ENCODE assay signal across 1 cellular context in the genomic region with DNA sequence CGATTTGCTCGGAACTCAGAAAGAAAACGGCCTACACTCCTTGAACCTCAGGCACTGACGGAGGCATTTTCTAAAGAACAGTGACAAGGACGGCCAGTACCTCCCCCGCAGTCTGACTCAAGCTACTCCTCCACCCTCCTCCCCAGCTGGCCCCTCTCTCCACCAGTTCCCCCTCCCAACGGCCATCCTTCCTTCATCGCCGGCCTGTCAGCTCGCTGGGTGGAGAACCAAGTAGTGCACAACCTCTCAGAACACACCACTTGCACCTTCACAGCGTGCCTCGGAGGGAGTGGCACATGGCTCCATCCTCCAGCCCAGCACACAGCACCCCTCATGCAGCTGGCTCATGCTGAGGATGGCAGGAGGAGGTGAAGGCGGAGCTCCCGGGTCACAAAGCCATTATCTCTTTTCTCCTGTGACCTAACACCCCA.
A peak's percentile ranks its signal among the peaks of the same experiment; 100 is the strongest.
TF ChIP-seq lines count a peak whose summit lies in the region.

No MANE protein-coding gene starts in this region.

TF ChIP-seq in K562, 482 proteins besides CTCF, POLR2A, EP300 and RAD21 (continues in another document):
- TF ChIP-seq RBM22 (IDR thresholded peaks at IDR 0.05; ENCODE audit: low read depth, low read length, poor library complexity, severe bottlenecking) (no peak), MAFK (IDR thresholded peaks at IDR 0.05; ENCODE audit: low read length) (no peak), KLF16 (IDR thresholded peaks at IDR 0.05) (peak; percentile 78), ZKSCAN3 (CRISPR knock-in tag; IDR thresholded peaks at IDR 0.05) (no peak), GATAD2B (IDR thresholded peaks at IDR 0.05; ENCODE audit: borderline replicate concordance) (no peak), ELF2 (CRISPR knock-in tag; IDR thresholded peaks at IDR 0.05) (no peak), ELF1 (tag; IDR thresholded peaks at IDR 0.05) (no peak), FOXP1 (CRISPR knock-in tag; IDR thresholded peaks at IDR 0.05) (no peak), E2F3 (CRISPR knock-in tag; IDR thresholded peaks at IDR 0.05) (0 out of 2 replicates have a peak, but pooled peaks have one; percentile 34), CEBPG (CRISPR knock-in tag; IDR thresholded peaks at IDR 0.05) (no peak), CEBPG (tag; conservative IDR thresholded peaks at IDR 0.05 in 1 of 2, IDR thresholded peaks at IDR 0.05 in 1 of 2) (no peak), BRF1 (IDR thresholded peaks at IDR 0.05; ENCODE audit: borderline replicate concordance, extremely low read depth, insufficient read length) (no peak), RAD51 (IDR thresholded peaks at IDR 0.05; ENCODE audit: borderline replicate concordance, low read depth) (no peak), PCBP2 (IDR thresholded peaks at IDR 0.05; ENCODE audit: low read depth, low read length, poor library complexity, severe bottlenecking) (no peak), SMARCC2 (IDR thresholded peaks at IDR 0.05; ENCODE audit: low read depth) (peak; percentile 80), CEBPB (tag; IDR thresholded peaks at IDR 0.05) (no peak), CREB1 (IDR thresholded peaks at IDR 0.05) (0 out of 2 replicates have a peak, but pooled peaks have one; percentile 10), CREB1 (CRISPR knock-in tag; IDR thresholded peaks at IDR 0.05) (no peak), FOXM1 (IDR thresholded peaks at IDR 0.05; ENCODE audit: low read depth) (no peak), FOXM1 (CRISPR knock-in tag; IDR thresholded peaks at IDR 0.05; ENCODE audit: low read depth) (no peak), ILK (tag; IDR thresholded peaks at IDR 0.05; ENCODE audit: borderline replicate concordance, low read depth) (no peak), HCFC1 (IDR thresholded peaks at IDR 0.05; ENCODE audit: low read depth, low read length) (no peak), DACH1 (IDR thresholded peaks at IDR 0.05; ENCODE audit: partially characterized antibody) (peak; percentile 82), CREBBP (IDR thresholded peaks at IDR 0.05; ENCODE audit: low read depth, low read length) (no peak), CHD2 (IDR thresholded peaks at IDR 0.05; ENCODE audit: low read depth, low read length) (no peak), GATA2 (CRISPR knock-in tag; IDR thresholded peaks at IDR 0.05) (no peak), TCFL5 (CRISPR knock-in tag; conservative IDR thresholded peaks at IDR 0.05) (no peak), ASH1L (IDR thresholded peaks at IDR 0.05; ENCODE audit: borderline replicate concordance, low read depth, partially characterized antibody) (no peak), CHD1 (IDR thresholded peaks at IDR 0.05; ENCODE audit: low read length) (no peak), TCF3 (CRISPR knock-in tag; IDR thresholded peaks at IDR 0.05) (0 out of 2 replicates have a peak, but pooled peaks have one; percentile 15), ESRRA (IDR thresholded peaks at IDR 0.05; ENCODE audit: borderline replicate concordance, low read depth) (no peak), ZNF699 (CRISPR knock-in tag; IDR thresholded peaks at IDR 0.05; ENCODE audit: insufficient replicate concordance) (no peak), NR2C2 (CRISPR knock-in tag; IDR thresholded peaks at IDR 0.05) (peak; percentile 73; the same call in 1 of the 2 replicates), NR2C2 (tag; IDR thresholded peaks at IDR 0.05) (peak; percentile 84), MECOM (CRISPR knock-in tag; IDR thresholded peaks at IDR 0.05) (peak; percentile 63; the same call in 1 of the 2 replicates), HDAC2 (IDR thresholded peaks at IDR 0.05) (peak; percentile 80), PPARD (CRISPR knock-in tag; IDR thresholded peaks at IDR 0.05) (no peak), ZBTB7A (IDR thresholded peaks at IDR 0.05; ENCODE audit: borderline replicate concordance, control insufficient read depth, low read depth, low read length) (peak; percentile 81; the same call in 1 of the 2 replicates), CCNT2 (IDR thresholded peaks at IDR 0.05; ENCODE audit: borderline replicate concordance, extremely low read depth, insufficient read length, low read depth, low read length) (peak; percentile 30), FOXJ2 (tag; IDR thresholded peaks at IDR 0.05) (no peak), SIN3A (IDR thresholded peaks at IDR 0.05; ENCODE audit: borderline replicate concordance in 2 of 2, control insufficient read depth in 1 of 2, low read depth in 2 of 2, low read length in 2 of 2) (0 out of 4 replicates have a peak, but pooled peaks of 1 of the 2 experiments have one; percentile 11)
- TF ChIP-seq, protein P1, sequence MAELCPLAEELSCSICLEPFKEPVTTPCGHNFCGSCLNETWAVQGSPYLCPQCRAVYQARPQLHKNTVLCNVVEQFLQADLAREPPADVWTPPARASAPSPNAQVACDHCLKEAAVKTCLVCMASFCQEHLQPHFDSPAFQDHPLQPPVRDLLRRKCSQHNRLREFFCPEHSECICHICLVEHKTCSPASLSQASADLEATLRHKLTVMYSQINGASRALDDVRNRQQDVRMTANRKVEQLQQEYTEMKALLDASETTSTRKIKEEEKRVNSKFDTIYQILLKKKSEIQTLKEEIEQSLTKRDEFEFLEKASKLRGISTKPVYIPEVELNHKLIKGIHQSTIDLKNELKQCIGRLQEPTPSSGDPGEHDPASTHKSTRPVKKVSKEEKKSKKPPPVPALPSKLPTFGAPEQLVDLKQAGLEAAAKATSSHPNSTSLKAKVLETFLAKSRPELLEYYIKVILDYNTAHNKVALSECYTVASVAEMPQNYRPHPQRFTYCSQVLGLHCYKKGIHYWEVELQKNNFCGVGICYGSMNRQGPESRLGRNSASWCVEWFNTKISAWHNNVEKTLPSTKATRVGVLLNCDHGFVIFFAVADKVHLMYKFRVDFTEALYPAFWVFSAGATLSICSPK (IDR thresholded peaks at IDR 0.05; ENCODE audit: borderline replicate concordance) = no peak
- TF ChIP-seq, protein P2, sequence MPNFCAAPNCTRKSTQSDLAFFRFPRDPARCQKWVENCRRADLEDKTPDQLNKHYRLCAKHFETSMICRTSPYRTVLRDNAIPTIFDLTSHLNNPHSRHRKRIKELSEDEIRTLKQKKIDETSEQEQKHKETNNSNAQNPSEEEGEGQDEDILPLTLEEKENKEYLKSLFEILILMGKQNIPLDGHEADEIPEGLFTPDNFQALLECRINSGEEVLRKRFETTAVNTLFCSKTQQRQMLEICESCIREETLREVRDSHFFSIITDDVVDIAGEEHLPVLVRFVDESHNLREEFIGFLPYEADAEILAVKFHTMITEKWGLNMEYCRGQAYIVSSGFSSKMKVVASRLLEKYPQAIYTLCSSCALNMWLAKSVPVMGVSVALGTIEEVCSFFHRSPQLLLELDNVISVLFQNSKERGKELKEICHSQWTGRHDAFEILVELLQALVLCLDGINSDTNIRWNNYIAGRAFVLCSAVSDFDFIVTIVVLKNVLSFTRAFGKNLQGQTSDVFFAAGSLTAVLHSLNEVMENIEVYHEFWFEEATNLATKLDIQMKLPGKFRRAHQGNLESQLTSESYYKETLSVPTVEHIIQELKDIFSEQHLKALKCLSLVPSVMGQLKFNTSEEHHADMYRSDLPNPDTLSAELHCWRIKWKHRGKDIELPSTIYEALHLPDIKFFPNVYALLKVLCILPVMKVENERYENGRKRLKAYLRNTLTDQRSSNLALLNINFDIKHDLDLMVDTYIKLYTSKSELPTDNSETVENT (CRISPR knock-in tag; IDR thresholded peaks at IDR 0.05) = no peak
- TF ChIP-seq, protein P3, sequence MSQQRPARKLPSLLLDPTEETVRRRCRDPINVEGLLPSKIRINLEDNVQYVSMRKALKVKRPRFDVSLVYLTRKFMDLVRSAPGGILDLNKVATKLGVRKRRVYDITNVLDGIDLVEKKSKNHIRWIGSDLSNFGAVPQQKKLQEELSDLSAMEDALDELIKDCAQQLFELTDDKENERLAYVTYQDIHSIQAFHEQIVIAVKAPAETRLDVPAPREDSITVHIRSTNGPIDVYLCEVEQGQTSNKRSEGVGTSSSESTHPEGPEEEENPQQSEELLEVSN (IDR thresholded peaks at IDR 0.05; ENCODE audit: borderline replicate concordance in 1 of 2, extremely low read depth in 1 of 2, insufficient read depth in 1 of 2, insufficient read length in 1 of 2, low read depth in 1 of 2, low read length in 1 of 2, poor library complexity in 1 of 2, severe bottlenecking in 1 of 2) = peak in 1 of 2 experiments; percentile 40
- TF ChIP-seq, protein P4, sequence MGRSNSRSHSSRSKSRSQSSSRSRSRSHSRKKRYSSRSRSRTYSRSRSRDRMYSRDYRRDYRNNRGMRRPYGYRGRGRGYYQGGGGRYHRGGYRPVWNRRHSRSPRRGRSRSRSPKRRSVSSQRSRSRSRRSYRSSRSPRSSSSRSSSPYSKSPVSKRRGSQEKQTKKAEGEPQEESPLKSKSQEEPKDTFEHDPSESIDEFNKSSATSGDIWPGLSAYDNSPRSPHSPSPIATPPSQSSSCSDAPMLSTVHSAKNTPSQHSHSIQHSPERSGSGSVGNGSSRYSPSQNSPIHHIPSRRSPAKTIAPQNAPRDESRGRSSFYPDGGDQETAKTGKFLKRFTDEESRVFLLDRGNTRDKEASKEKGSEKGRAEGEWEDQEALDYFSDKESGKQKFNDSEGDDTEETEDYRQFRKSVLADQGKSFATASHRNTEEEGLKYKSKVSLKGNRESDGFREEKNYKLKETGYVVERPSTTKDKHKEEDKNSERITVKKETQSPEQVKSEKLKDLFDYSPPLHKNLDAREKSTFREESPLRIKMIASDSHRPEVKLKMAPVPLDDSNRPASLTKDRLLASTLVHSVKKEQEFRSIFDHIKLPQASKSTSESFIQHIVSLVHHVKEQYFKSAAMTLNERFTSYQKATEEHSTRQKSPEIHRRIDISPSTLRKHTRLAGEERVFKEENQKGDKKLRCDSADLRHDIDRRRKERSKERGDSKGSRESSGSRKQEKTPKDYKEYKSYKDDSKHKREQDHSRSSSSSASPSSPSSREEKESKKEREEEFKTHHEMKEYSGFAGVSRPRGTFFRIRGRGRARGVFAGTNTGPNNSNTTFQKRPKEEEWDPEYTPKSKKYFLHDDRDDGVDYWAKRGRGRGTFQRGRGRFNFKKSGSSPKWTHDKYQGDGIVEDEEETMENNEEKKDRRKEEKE (IDR thresholded peaks at IDR 0.05; ENCODE audit: borderline replicate concordance in 1 of 2, control insufficient read depth in 1 of 2, low read depth in 2 of 2, low read length in 1 of 2) = no peak
- TF ChIP-seq, protein P5, sequence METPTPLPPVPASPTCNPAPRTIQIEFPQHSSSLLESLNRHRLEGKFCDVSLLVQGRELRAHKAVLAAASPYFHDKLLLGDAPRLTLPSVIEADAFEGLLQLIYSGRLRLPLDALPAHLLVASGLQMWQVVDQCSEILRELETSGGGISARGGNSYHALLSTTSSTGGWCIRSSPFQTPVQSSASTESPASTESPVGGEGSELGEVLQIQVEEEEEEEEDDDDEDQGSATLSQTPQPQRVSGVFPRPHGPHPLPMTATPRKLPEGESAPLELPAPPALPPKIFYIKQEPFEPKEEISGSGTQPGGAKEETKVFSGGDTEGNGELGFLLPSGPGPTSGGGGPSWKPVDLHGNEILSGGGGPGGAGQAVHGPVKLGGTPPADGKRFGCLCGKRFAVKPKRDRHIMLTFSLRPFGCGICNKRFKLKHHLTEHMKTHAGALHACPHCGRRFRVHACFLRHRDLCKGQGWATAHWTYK (CRISPR knock-in tag; IDR thresholded peaks at IDR 0.05) = peak; percentile 26; the same call in 1 of the 2 replicates
- TF ChIP-seq, protein P6, sequence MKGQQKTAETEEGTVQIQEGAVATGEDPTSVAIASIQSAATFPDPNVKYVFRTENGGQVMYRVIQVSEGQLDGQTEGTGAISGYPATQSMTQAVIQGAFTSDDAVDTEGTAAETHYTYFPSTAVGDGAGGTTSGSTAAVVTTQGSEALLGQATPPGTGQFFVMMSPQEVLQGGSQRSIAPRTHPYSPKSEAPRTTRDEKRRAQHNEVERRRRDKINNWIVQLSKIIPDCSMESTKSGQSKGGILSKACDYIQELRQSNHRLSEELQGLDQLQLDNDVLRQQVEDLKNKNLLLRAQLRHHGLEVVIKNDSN (CRISPR knock-in tag; IDR thresholded peaks at IDR 0.05) = no peak
- TF ChIP-seq, protein P7, sequence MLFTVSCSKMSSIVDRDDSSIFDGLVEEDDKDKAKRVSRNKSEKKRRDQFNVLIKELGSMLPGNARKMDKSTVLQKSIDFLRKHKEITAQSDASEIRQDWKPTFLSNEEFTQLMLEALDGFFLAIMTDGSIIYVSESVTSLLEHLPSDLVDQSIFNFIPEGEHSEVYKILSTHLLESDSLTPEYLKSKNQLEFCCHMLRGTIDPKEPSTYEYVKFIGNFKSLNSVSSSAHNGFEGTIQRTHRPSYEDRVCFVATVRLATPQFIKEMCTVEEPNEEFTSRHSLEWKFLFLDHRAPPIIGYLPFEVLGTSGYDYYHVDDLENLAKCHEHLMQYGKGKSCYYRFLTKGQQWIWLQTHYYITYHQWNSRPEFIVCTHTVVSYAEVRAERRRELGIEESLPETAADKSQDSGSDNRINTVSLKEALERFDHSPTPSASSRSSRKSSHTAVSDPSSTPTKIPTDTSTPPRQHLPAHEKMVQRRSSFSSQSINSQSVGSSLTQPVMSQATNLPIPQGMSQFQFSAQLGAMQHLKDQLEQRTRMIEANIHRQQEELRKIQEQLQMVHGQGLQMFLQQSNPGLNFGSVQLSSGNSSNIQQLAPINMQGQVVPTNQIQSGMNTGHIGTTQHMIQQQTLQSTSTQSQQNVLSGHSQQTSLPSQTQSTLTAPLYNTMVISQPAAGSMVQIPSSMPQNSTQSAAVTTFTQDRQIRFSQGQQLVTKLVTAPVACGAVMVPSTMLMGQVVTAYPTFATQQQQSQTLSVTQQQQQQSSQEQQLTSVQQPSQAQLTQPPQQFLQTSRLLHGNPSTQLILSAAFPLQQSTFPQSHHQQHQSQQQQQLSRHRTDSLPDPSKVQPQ (CRISPR knock-in tag; IDR thresholded peaks at IDR 0.05; ENCODE audit: borderline replicate concordance) = no peak
- TF ChIP-seq, protein P8, sequence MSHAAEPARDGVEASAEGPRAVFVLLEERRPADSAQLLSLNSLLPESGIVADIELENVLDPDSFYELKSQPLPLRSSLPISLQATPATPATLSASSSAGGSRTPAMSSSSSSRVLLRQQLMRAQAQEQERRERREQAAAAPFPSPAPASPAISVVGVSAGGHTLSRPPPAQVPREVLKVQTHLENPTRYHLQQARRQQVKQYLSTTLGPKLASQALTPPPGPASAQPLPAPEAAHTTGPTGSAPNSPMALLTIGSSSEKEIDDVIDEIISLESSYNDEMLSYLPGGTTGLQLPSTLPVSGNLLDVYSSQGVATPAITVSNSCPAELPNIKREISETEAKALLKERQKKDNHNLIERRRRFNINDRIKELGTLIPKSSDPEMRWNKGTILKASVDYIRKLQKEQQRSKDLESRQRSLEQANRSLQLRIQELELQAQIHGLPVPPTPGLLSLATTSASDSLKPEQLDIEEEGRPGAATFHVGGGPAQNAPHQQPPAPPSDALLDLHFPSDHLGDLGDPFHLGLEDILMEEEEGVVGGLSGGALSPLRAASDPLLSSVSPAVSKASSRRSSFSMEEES (CRISPR knock-in tag; IDR thresholded peaks at IDR 0.05) = no peak
- TF ChIP-seq, protein P9, sequence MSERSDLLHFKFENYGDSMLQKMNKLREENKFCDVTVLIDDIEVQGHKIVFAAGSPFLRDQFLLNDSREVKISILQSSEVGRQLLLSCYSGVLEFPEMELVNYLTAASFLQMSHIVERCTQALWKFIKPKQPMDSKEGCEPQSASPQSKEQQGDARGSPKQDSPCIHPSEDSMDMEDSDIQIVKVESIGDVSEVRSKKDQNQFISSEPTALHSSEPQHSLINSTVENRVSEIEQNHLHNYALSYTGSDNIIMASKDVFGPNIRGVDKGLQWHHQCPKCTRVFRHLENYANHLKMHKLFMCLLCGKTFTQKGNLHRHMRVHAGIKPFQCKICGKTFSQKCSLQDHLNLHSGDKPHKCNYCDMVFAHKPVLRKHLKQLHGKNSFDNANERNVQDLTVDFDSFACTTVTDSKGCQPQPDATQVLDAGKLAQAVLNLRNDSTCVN (CRISPR knock-in tag; IDR thresholded peaks at IDR 0.05) = peak; percentile 14; the same call in 1 of the 2 replicates
